Comparison of ENCODE assay signal across 16 cellular contexts in genomic region chr2:12796617-12797016, GRCh38.
DNase-seq lines count a peak whose midpoint lies in the region; ATAC-seq and TF ChIP-seq lines count a peak whose summit lies in the region.
"Had no signal": no experiment of that assay in that cellular context is flagged by ENCODE, and none has a peak within 500 bp of the region (broad histone marks: within the 10 kb centered on the region; RNA-seq: fewer than 3 reads in every experiment).

No MANE protein-coding gene starts in this region.

- H3K14ac ChIP-seq in mesenchymal stem cell (ENCODE audit: low read length in 2 of 2) = no peak overlapping the region

- H2BK15ac ChIP-seq in mesenchymal stem cell (ENCODE audit: low read depth, poor library complexity, severe bottlenecking) = no peak overlapping the region

- H3K27me3 ChIP-seq in SJSA1 (replicated peaks) (no peaks in the 10 kb centered on the region), mesenchymal stem cell (ENCODE audit: control insufficient read depth in 1 of 2, insufficient read depth in 1 of 2, low read length in 2 of 2) (no peaks in the 10 kb centered on the region), testis (no peaks in the 10 kb centered on the region), vagina (no peaks in the 10 kb centered on the region)
- H3K27me3 ChIP-seq: esophagus muscularis mucosa, neutrophil had no signal

- no peaks in the 10 kb centered on the region for H3K36me3 ChIP-seq in SJSA1
- no peaks in the 10 kb centered on the region for H3K36me3 ChIP-seq in mesenchymal stem cell (ENCODE audit: control insufficient read depth in 1 of 2, insufficient read depth in 2 of 2, low read depth in 1 of 2, low read length in 2 of 2)
- H3K36me3 ChIP-seq in testis (ENCODE audit: low read depth, missing control alignments) = no peaks in the 10 kb centered on the region
- H3K36me3 ChIP-seq in vagina = no peaks in the 10 kb centered on the region
- H3K36me3 ChIP-seq: esophagus muscularis mucosa, neutrophil had no signal

- no peak overlapping the region for H3K23ac ChIP-seq in mesenchymal stem cell (ENCODE audit: low read length in 2 of 2)

- H2AFZ ChIP-seq in mesenchymal stem cell (ENCODE audit: low read depth, low read length) = no peak overlapping the region

- WGBS in mesenchymal stem cell = 54% methylated on average over 4 of the region's 4 CpGs
- 36 to 46% methylated on average over 4 of the region's 4 CpGs for WGBS in testis, 2 donors

- TF ChIP-seq CTCF in testis (IDR thresholded peaks at IDR 0.05) (no peak), vagina (IDR thresholded peaks at IDR 0.05) (no peak)

- no peak overlapping the region for H3K9ac ChIP-seq in mesenchymal stem cell (ENCODE audit: low read length)

- H3K4me1 ChIP-seq in SJSA1 (replicated peaks) (peaks cover 30% of the 10 kb centered on the region), mesenchymal stem cell (ENCODE audit: control insufficient read depth, insufficient read depth, low read depth, low read length) (no peaks in the 10 kb centered on the region), testis (no peaks in the 10 kb centered on the region), vagina (peaks cover 5% of the 10 kb centered on the region)

- H2AK5ac ChIP-seq in mesenchymal stem cell (ENCODE audit: low read length, severe bottlenecking) = no peak overlapping the region

- peak overlapping the region; percentile 66 for H3K27ac ChIP-seq in SJSA1
- no peak overlapping the region for H3K27ac ChIP-seq in mesenchymal stem cell (ENCODE audit: low read length, poor library complexity, severe bottlenecking)
- peak overlapping the region in 1 of 2 donors; percentile 60 for H3K27ac ChIP-seq in testis
- H3K27ac ChIP-seq in vagina = no peak overlapping the region
- H3K27ac ChIP-seq: esophagus muscularis mucosa, neutrophil had no signal

- H2BK5ac ChIP-seq in mesenchymal stem cell (ENCODE audit: low read depth, low read length, poor library complexity, severe bottlenecking) = no peak overlapping the region

- no peak for TF ChIP-seq POLR2A in testis (IDR thresholded peaks at IDR 0.05)
- TF ChIP-seq POLR2A in vagina (IDR thresholded peaks at IDR 0.05) = no peak

- peak; percentile 76 to 83 for DNase-seq in SJSA1 (ENCODE audit: low read depth in 1 of 2, low spot score in 2 of 2)
- peak; percentile 95 for DNase-seq in foreskin melanocyte
- DNase-seq in mesenchymal stem cell = peak; percentile 38
- peak; percentile 84 for DNase-seq in testis
- no peak for DNase-seq in vagina (ENCODE audit: extremely low spot score in 2 of 2)
- no peak for DNase-seq in activated naive CD4-positive, alpha-beta T cell treated with Interleukin-2 at 50 U/mL for 16 hours
- DNase-seq: activated CD4-positive, alpha-beta memory T cell treated with anti-CD3 and anti-CD28 coated beads for 36 hours; activated T-cell treated with anti-CD3 and anti-CD28 coated beads, Interleukin-2, amount 50 U/mL, for 24 hours; KG1; NCI-H510A treated with DMSO at 0.1 percent for 48 hours; stimulated activated CD4-positive, alpha-beta T cell treated with anti-CD3 and anti-CD28 coated beads, Interleukin-1b, Interleukin-23, amount 100 ng/mL, for 48 hours; stimulated activated naive CD8-positive, alpha-beta T cell treated with anti-CD3 and anti-CD28 coated beads, Interleukin-15, Interleukin-2, amounts not matched to agents 100 U/mL and 50 U/mL, for 24 hours had no signal

- H3K79me1 ChIP-seq in mesenchymal stem cell (replicated peaks; ENCODE audit: low read length, poor library complexity, severe bottlenecking) = no peaks in the 10 kb centered on the region

- intact Hi-C loops in testis (cut with DNase I; ENCODE audit: low total_unique reads) = no loop called here
- intact Hi-C loops in vagina (cut with DNase I) = loop anchor here (5.0 kb wide), 1 partner anchor 1979 kb away; no protein-coding TSS in a partner anchor

- no peak overlapping the region for H3K4me2 ChIP-seq in mesenchymal stem cell (ENCODE audit: low read length, poor library complexity, severe bottlenecking)

- H3K4ac ChIP-seq in mesenchymal stem cell (ENCODE audit: low read depth in 1 of 2, low read length in 2 of 2) = peak overlapping the region in 1 of 2 experiments; percentile 57

- no peak overlapping the region for H4K91ac ChIP-seq in mesenchymal stem cell (ENCODE audit: low read length)

- peak overlapping the region in 1 of 2 experiments; percentile 28 for H3K18ac ChIP-seq in mesenchymal stem cell (ENCODE audit: low read depth in 1 of 2, low read length in 2 of 2)

- no peak for ATAC-seq in HG03457 (IDR thresholded peaks at IDR 0.05; ENCODE audit: unreplicated experiment)
- ATAC-seq: activated naive CD4-positive, alpha-beta T cell treated with anti-CD3 and anti-CD28 coated beads, Interleukin-2, amount 50 U/mL, for 72 hours; stimulated activated naive CD8-positive, alpha-beta T cell treated with anti-CD3 and anti-CD28 coated beads, Interleukin-15, Interleukin-2, amounts not matched to agents 100 U/mL and 50 U/mL, for 24 hours had no signal

- H2BK12ac ChIP-seq in mesenchymal stem cell (ENCODE audit: low read length in 2 of 2) = no peak overlapping the region

- H2BK120ac ChIP-seq in mesenchymal stem cell (ENCODE audit: low read depth, low read length) = no peak overlapping the region

- no peak overlapping the region for H4K8ac ChIP-seq in mesenchymal stem cell (ENCODE audit: low read length)

- no peak overlapping the region for H3K4me3 ChIP-seq in SJSA1
- no peak overlapping the region for H3K4me3 ChIP-seq in mesenchymal stem cell (ENCODE audit: insufficient read depth in 1 of 2, low read depth in 1 of 2, low read length in 2 of 2)
- no peak overlapping the region for H3K4me3 ChIP-seq in testis
- H3K4me3 ChIP-seq in vagina = no peak overlapping the region
- H3K4me3 ChIP-seq: esophagus muscularis mucosa had no signal

- no peaks in the 10 kb centered on the region; the same call in 1 of the 2 replicates for H3K9me3 ChIP-seq in SJSA1 (replicated peaks)
- peaks cover 11% of the 10 kb centered on the region for H3K9me3 ChIP-seq in mesenchymal stem cell (ENCODE audit: control insufficient read depth, low read length)
- no peaks in the 10 kb centered on the region for H3K9me3 ChIP-seq in testis
- no peaks in the 10 kb centered on the region for H3K9me3 ChIP-seq in vagina
- H3K9me3 ChIP-seq: neutrophil had no signal

Comparison
In these comparisons a context has a peak if more than half of its experiments do, and no peak if none do; other contexts are left out.
1. DNase-seq: peak in SJSA1 (2 of 2), foreskin melanocyte (single experiment), mesenchymal stem cell (single experiment) and testis (single experiment); none in vagina (0 of 2) and activated naive CD4-positive, alpha-beta T cell treated with Interleukin-2 at 50 U/mL for 16 hours (single experiment).